ENCODE assay signal across 13 cellular contexts in the genomic region with DNA sequence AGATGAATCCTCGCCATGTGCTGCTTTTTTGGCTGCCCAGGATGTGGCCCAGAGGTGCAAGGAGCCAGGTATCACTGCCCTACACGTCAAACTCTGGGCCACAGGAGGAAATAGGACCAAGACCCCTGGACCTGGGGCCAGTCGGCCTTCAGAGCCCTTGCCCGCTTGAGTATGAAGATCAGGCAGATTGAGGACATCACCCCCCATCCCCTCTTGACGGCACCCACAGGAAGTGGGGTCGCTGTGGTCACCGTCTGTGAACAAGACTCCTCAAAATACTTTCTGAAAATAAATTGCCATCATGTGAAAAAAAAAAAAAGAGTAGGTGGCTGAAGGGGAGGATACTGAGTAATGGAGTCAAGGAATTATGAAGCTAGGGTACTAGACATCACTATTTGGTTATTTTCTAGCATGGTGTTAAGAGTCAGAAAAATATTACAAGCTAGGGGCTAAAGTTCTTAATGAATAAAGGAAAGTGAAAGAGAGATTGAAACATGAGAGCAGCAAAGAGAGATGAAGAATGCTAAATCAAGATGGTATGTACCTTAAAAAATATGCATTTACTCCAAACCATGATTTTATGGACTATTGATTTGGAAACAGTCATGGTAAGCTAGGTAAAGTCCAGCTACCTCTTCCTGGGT.
DNase-seq lines count a peak whose midpoint lies in the region; ATAC-seq and TF ChIP-seq lines count a peak whose summit lies in the region.
"Had no signal": no experiment of that assay in that cellular context is flagged by ENCODE, and none has a peak within 500 bp of the region (broad histone marks: within the 10 kb centered on the region; RNA-seq: fewer than 3 reads in every experiment).

No MANE protein-coding gene starts in this region.

- no peak for TF ChIP-seq CTCF in nephron progenitor cell (IDR thresholded peaks at IDR 0.05)
- no peak for TF ChIP-seq CTCF in GM10266 (IDR thresholded peaks at IDR 0.05; ENCODE audit: control insufficient read depth, insufficient read depth, low read depth, missing control alignments)

- no peaks in the 10 kb centered on the region for H3K4me1 Mint-ChIP-seq in nephron progenitor cell

- no peak overlapping the region for H3K4me3 Mint-ChIP-seq in nephron progenitor cell

- ATAC-seq in GM18909 (IDR thresholded peaks at IDR 0.05; ENCODE audit: poor library complexity, unreplicated experiment) (peak; percentile 73), GM21619 (IDR thresholded peaks at IDR 0.05; ENCODE audit: unreplicated experiment) (peak; percentile 71), HG03108 (IDR thresholded peaks at IDR 0.05; ENCODE audit: unreplicated experiment) (peak; percentile 52)
- ATAC-seq: K562 had no signal

- H3K27me3 Mint-ChIP-seq in nephron progenitor cell (ENCODE audit: low read depth, poor library complexity) = peaks cover 3% of the 10 kb centered on the region

- no peak for DNase-seq in nephron progenitor cell
- no peak for DNase-seq in GM10266 (ENCODE audit: extremely low spot score)
- no peak for DNase-seq in activated naive CD4-positive, alpha-beta T cell treated with anti-CD3 and anti-CD28 coated beads, Interleukin-2, amount 50 U/mL, for 16 hours
- DNase-seq in NCI-H2029 treated with DMSO at 0.1 percent for 48 hours (lab: John Stamatoyannopoulos, UW) = no peak
- no peak for DNase-seq in epidermal melanocyte (ENCODE audit: insufficient read length, low spot score)
- DNase-seq: activated CD4-positive, alpha-beta T cell treated with anti-CD3 and anti-CD28 coated beads for 1 hour; activated gamma-delta T cell; SIG-M5; stimulated activated naive CD4-positive, alpha-beta T cell had no signal

- peaks cover 17% of the 10 kb centered on the region for H3K36me3 Mint-ChIP-seq in nephron progenitor cell (ENCODE audit: low read depth)

- peak overlapping the region; percentile 15 for H3K27ac Mint-ChIP-seq in nephron progenitor cell

- H3K9me3 Mint-ChIP-seq in nephron progenitor cell = peaks cover 10% of the 10 kb centered on the region
